ENCODE assay signal across 30 cellular contexts in genomic region chrX:100477468-100477867, GRCh38.
"Had no signal": no experiment of that assay in that cellular context is flagged by ENCODE, and none has a peak within 500 bp of the region (broad histone marks: within the 10 kb centered on the region; RNA-seq: fewer than 3 reads in every experiment).

No MANE protein-coding gene starts in this region.

- H3K36me3 ChIP-seq: colonic mucosa, esophagus squamous epithelium, neural progenitor cell, spleen, thoracic aorta, tibial nerve, upper lobe of left lung had no signal

- H3K9me3 Mint-ChIP-seq: central memory CD8-positive, alpha-beta T cell; effector memory CD8-positive, alpha-beta T cell; natural killer cell treated with Interleukin-12 subunit alpha and Interleukin-12 subunit beta and Interleukin-15 and Interleukin-18, amount 100 ng/mL, for 72 hours; stimulated activated memory B cell treated with anti-CD40 and anti-IgM and Interleukin-4, amounts not matched to agents 10 μg/mL and 1 μg/mL and 100 μg/mL, for 72 hours had no signal

- DNase-seq: colonic mucosa; effector memory CD8-positive, alpha-beta T cell; erythroblast; esophagus squamous epithelium; foreskin melanocyte; head of caudate nucleus; left colon; mucosa of descending colon; naive B cell; spleen; stimulated activated CD4-positive, alpha-beta T cell treated with anti-CD3 and anti-CD28 coated beads, Interleukin-4, amount 100 ng/mL, for 4 hours; stimulated activated naive CD8-positive, alpha-beta T cell treated with anti-CD3 and anti-CD28 coated beads, Interleukin-15, Interleukin-2, amounts not matched to agents 100 U/mL and 50 U/mL, for 24 hours; substantia nigra; upper lobe of left lung had no signal

- H2AFZ ChIP-seq: hepatocyte, neural progenitor cell, parathyroid adenoma had no signal

- H3K4me1 ChIP-seq: colonic mucosa, esophagus squamous epithelium, neural progenitor cell, parathyroid adenoma, spleen, upper lobe of left lung had no signal

- H3K79me2 ChIP-seq: hepatocyte, parathyroid adenoma had no signal

- H3K27me3 Mint-ChIP-seq: central memory CD8-positive, alpha-beta T cell; effector memory CD8-positive, alpha-beta T cell; progenitor cell of endocrine pancreas; stimulated activated memory B cell treated with anti-CD40 and anti-IgM and Interleukin-4, amounts not matched to agents 10 μg/mL and 1 μg/mL and 100 μg/mL, for 72 hours had no signal

- H3K4me1 Mint-ChIP-seq: central memory CD8-positive, alpha-beta T cell; memory B cell; mesothelial cell of epicardium; naive B cell; stimulated activated memory B cell treated with anti-CD40 and anti-IgM and Interleukin-4, amounts not matched to agents 10 μg/mL and 1 μg/mL and 100 μg/mL, for 72 hours had no signal

- H3K27me3 ChIP-seq: colonic mucosa, esophagus squamous epithelium, hepatocyte, neural progenitor cell, spleen, upper lobe of left lung had no signal

- H3K4me3 ChIP-seq: colonic mucosa, esophagus squamous epithelium, hepatocyte, lung, mucosa of descending colon, neural progenitor cell, skin epidermis, spleen, thoracic aorta, tibial nerve, upper lobe of left lung had no signal

- H3K36me3 Mint-ChIP-seq: memory B cell; mesothelial cell of epicardium; naive B cell; natural killer cell treated with Interleukin-12 subunit alpha and Interleukin-12 subunit beta and Interleukin-15 and Interleukin-18, amount 100 ng/mL, for 72 hours; neural progenitor cell; stimulated activated memory B cell treated with anti-CD40 and anti-IgM and Interleukin-4, amounts not matched to agents 10 μg/mL and 1 μg/mL and 100 μg/mL, for 72 hours had no signal

- H3K27ac ChIP-seq: colonic mucosa, esophagus squamous epithelium, hepatocyte, neural progenitor cell, parathyroid adenoma, skin epidermis, spleen, thoracic aorta, upper lobe of left lung had no signal

- H3K4me3 Mint-ChIP-seq: central memory CD8-positive, alpha-beta T cell; effector memory CD8-positive, alpha-beta T cell; memory B cell; mesothelial cell of epicardium; naive B cell; natural killer cell treated with Interleukin-12 subunit alpha and Interleukin-12 subunit beta and Interleukin-15 and Interleukin-18, amount 100 ng/mL, for 72 hours; neural progenitor cell; stimulated activated memory B cell treated with anti-CD40 and anti-IgM and Interleukin-4, amounts not matched to agents 10 μg/mL and 1 μg/mL and 100 μg/mL, for 72 hours had no signal

- ATAC-seq: effector memory CD8-positive, alpha-beta T cell; left colon; mucosa of descending colon; natural killer cell treated with Interleukin-12 subunit alpha and Interleukin-12 subunit beta and Interleukin-15 and Interleukin-18, amount 100 ng/mL, for 72 hours; stimulated activated memory B cell treated with anti-CD40 and anti-IgM and Interleukin-4, amounts not matched to agents 10 μg/mL and 1 μg/mL and 100 μg/mL, for 72 hours; stimulated activated naive CD8-positive, alpha-beta T cell treated with anti-CD3 and anti-CD28 coated beads, Interleukin-15, Interleukin-2, amounts not matched to agents 100 U/mL and 50 U/mL, for 24 hours had no signal

- H3K4me2 ChIP-seq: hepatocyte, neural progenitor cell had no signal

- H3K9ac ChIP-seq: neural progenitor cell, parathyroid adenoma had no signal

- H3K27ac Mint-ChIP-seq: effector memory CD8-positive, alpha-beta T cell; memory B cell; mesothelial cell of epicardium; naive B cell; natural killer cell treated with Interleukin-12 subunit alpha and Interleukin-12 subunit beta and Interleukin-15 and Interleukin-18, amount 100 ng/mL, for 72 hours; neural progenitor cell; progenitor cell of endocrine pancreas; stimulated activated memory B cell treated with anti-CD40 and anti-IgM and Interleukin-4, amounts not matched to agents 10 μg/mL and 1 μg/mL and 100 μg/mL, for 72 hours had no signal

- FAIRE-seq: endometrium, islet of Langerhans, urothelium cell line had no signal

- H3K9me3 ChIP-seq: colonic mucosa, esophagus squamous epithelium, mucosa of descending colon, thoracic aorta, tibial nerve, upper lobe of left lung had no signal
